Comparison of ENCODE assay signal across 8 cellular contexts in genomic region chr11:124673333-124674167, GRCh38. TPM values are rescaled to one million over a fixed set of nuclear protein-coding genes. Genes with fewer than 3 reads are reported as not detected.
DNase-seq lines count a peak whose midpoint lies in the region; ATAC-seq and TF ChIP-seq lines count a peak whose summit lies in the region.

Gene SIAE (minus strand): TSS chr11:124673739. CDS start chr11:124673708, 31 bp downstream.
Gene SPA17 (plus strand): TSS chr11:124673904. CDS start chr11:124675265, 1,361 bp downstream.

- TF ChIP-seq CTCF in nephron (IDR thresholded peaks at IDR 0.05; ENCODE audit: unreplicated experiment in 3 of 3) = no peak

- H4K20me1 ChIP-seq in GM23248 (ENCODE audit: insufficient read depth) = no peaks in the 10 kb centered on the region

- H3K79me2 ChIP-seq in GM23248 (ENCODE audit: insufficient read depth) = no peaks in the 10 kb centered on the region

- H3K9me3 Mint-ChIP-seq in nephron = no peaks in the 10 kb centered on the region

- peak within 1 kb of the TSS; percentile 93 for H3K4me2 ChIP-seq in GM23248 (ENCODE audit: unreplicated experiment)

- DNase-seq in EL (peak; percentile 94), GM23248 (peak; percentile 97), LHCN-M2 (ENCODE audit: low read depth) (peak; percentile 96), SHP77 treated with DMSO at 0.1 percent for 48 hours (lab: John Stamatoyannopoulos, UW) (peak; percentile 75), activated gamma-delta T cell treated with Interleukin-2 at 50 U/mL for 16 hours (peak; percentile 74), fibroblast of the conjunctiva (ENCODE audit: low read depth) (peak; percentile 93)
- peak; percentile 94 for DNase-seq in stimulated activated naive CD8-positive, alpha-beta T cell treated with anti-CD3 and anti-CD28 coated beads, Interleukin-15, Interleukin-2, amounts not matched to agents 100 U/mL and 50 U/mL, for 24 hours

- peak; percentile 95 for ATAC-seq in stimulated activated naive CD8-positive, alpha-beta T cell treated with anti-CD3 and anti-CD28 coated beads, Interleukin-15, Interleukin-2, amounts not matched to agents 100 U/mL and 50 U/mL, for 24 hours

- peak within 1 kb of the TSS; percentile 69 for H3K27ac ChIP-seq in GM23248

- peak within 1 kb of the TSS; percentile 89 for H3K9ac ChIP-seq in GM23248

- H3K4me3 Mint-ChIP-seq in nephron = peak within 1 kb of the TSS; percentile 91 to 96 (median 94)

- peak within 1 kb of the TSS; percentile 89 for H3K4me3 ChIP-seq in GM23248

- H3K9me3 ChIP-seq in GM23248 (ENCODE audit: low read depth) = no peaks in the 10 kb centered on the region

- H3K36me3 Mint-ChIP-seq in nephron (ENCODE audit: low read depth) = no peaks in the 10 kb centered on the region

- H3K36me3 ChIP-seq in GM23248 (ENCODE audit: low read depth) = no peaks in the 10 kb centered on the region

- 1 to 2% methylated on average over 50 to 58 of the region's 58 CpGs for WGBS in GM23248 (ENCODE audit: low coverage in 1 of 2, low lambda C conversion rate in 2 of 2, missing lambda C conversion rate in 2 of 2), 2 experiments

- H3F3A ChIP-seq in GM23248 (ENCODE audit: insufficient read depth) = no peaks in the 10 kb centered on the region

- peaks cover 10% of the 10 kb centered on the region for H3K4me1 Mint-ChIP-seq in nephron

- peaks cover 18% of the 10 kb centered on the region for H3K4me1 ChIP-seq in GM23248 (ENCODE audit: insufficient read depth)

- no peaks in the 10 kb centered on the region for H3K9me2 ChIP-seq in GM23248 (ENCODE audit: insufficient read depth)

- H3K27ac Mint-ChIP-seq in nephron = peak within 1 kb of the TSS; percentile 74 to 94 (median 93)

- peaks cover 12% of the 10 kb centered on the region for H3K27me3 Mint-ChIP-seq in nephron (ENCODE audit: low read depth)

- no peaks in the 10 kb centered on the region for H3K27me3 ChIP-seq in GM23248 (replicated peaks; ENCODE audit: insufficient read depth)

- in situ Hi-C loops in GM23248 (cut with MboI) = loop anchor here (10.0 kb wide), 1 partner anchor 91 kb away; the partner anchor contains the start of gene ESAM

- H2AFZ ChIP-seq in GM23248 = peak within 1 kb of the TSS; percentile 93

RNA-seq across cellular contexts. Expression of gene SIAE, which starts in this region (rescaled TPM):
- 19.5 and 22.6 TPM in 2 replicates for total RNA-seq in GM23248 (2014; rRNA removed; shearing (Covaris generic))
- polyA plus RNA-seq in GM23248 (2016; fragmentation: Nextera tagmentation; extraction: Ambion mirVana) = 7.2 and 9.2 TPM in 2 replicates
- 11.4 and 15.3 TPM in 2 replicates for total RNA-seq in LHCN-M2 (2014; rRNA removed)
- 7.1 TPM for polyA plus RNA-seq in LHCN-M2 (2012)

RNA-seq across cellular contexts. Expression of gene SPA17, which starts in this region (rescaled TPM):
- 4.9 and 6.5 TPM in 2 replicates for total RNA-seq in GM23248 (2014; rRNA removed; shearing (Covaris generic))
- polyA plus RNA-seq in GM23248 (2016; fragmentation: Nextera tagmentation; extraction: Ambion mirVana) = 12.4 and 14.0 TPM in 2 replicates
- total RNA-seq in LHCN-M2 (2014; rRNA removed) = 24.9 and 30.2 TPM in 2 replicates
- polyA plus RNA-seq in LHCN-M2 (2012) = 30.2 TPM

Comparison
In these comparisons a context has a peak if more than half of its experiments do, and no peak if none do; other contexts are left out.
1. Peak in every context shown above with its lines: DNase-seq, ATAC-seq, H3K4me3 ChIP-seq and H3K27ac ChIP-seq.